ENCODE assay signal across 1 cellular context in the genomic region with DNA sequence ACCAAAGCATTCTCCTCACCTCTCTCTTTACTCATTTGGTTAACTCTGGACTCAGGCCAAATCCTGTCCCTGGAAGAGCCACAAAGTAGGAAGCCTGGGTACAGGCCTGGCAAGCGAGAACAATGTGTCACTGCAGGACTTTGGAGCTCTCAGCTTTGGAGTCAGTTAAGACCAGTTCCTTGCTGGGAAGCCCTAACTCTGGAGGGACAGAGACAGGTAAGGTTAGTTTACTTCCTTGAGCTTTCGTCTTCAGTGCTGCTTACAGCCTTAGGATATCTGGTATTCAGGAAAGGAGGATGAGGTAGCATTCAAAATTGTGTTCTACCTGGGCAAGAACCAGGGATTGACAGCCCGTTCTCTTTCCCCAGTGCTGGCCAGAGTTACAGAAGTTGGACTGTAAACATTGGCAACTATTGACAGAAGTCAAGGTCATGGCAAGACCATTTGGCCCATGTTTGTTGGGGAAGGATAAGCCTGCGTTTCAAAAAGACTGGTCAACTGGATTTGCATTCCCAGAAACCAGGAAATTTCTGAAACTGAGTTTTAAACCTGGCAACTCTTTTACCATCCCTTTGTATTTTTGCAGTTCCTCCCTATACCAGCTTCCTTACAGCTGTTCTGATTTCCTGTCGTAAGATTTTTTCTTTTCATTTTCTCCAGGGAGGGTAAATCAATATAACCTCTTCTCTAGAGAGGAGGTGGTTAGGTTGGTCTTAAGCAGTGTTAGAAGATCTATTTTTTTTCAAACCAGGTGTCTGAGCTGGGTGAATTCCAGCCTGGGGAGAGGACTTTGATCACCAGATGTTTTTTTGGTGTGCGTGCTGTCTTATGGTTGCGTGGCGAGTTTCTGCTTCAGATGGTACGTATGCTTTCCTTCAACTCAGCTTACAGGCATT.
TF ChIP-seq lines count a peak whose summit lies in the region.

A gene with protein sequence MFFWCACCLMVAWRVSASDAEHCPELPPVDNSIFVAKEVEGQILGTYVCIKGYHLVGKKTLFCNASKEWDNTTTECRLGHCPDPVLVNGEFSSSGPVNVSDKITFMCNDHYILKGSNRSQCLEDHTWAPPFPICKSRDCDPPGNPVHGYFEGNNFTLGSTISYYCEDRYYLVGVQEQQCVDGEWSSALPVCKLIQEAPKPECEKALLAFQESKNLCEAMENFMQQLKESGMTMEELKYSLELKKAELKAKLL (plus strand): TSS at position 130 of the 896 bp plus-strand sequence. CDS start 672 bp downstream, at position 802.

TF ChIP-seq in HepG2, 621 proteins besides CTCF, POLR2A, EP300 and RAD21 (continued from another document and continues in another):
- TF ChIP-seq, protein P1, sequence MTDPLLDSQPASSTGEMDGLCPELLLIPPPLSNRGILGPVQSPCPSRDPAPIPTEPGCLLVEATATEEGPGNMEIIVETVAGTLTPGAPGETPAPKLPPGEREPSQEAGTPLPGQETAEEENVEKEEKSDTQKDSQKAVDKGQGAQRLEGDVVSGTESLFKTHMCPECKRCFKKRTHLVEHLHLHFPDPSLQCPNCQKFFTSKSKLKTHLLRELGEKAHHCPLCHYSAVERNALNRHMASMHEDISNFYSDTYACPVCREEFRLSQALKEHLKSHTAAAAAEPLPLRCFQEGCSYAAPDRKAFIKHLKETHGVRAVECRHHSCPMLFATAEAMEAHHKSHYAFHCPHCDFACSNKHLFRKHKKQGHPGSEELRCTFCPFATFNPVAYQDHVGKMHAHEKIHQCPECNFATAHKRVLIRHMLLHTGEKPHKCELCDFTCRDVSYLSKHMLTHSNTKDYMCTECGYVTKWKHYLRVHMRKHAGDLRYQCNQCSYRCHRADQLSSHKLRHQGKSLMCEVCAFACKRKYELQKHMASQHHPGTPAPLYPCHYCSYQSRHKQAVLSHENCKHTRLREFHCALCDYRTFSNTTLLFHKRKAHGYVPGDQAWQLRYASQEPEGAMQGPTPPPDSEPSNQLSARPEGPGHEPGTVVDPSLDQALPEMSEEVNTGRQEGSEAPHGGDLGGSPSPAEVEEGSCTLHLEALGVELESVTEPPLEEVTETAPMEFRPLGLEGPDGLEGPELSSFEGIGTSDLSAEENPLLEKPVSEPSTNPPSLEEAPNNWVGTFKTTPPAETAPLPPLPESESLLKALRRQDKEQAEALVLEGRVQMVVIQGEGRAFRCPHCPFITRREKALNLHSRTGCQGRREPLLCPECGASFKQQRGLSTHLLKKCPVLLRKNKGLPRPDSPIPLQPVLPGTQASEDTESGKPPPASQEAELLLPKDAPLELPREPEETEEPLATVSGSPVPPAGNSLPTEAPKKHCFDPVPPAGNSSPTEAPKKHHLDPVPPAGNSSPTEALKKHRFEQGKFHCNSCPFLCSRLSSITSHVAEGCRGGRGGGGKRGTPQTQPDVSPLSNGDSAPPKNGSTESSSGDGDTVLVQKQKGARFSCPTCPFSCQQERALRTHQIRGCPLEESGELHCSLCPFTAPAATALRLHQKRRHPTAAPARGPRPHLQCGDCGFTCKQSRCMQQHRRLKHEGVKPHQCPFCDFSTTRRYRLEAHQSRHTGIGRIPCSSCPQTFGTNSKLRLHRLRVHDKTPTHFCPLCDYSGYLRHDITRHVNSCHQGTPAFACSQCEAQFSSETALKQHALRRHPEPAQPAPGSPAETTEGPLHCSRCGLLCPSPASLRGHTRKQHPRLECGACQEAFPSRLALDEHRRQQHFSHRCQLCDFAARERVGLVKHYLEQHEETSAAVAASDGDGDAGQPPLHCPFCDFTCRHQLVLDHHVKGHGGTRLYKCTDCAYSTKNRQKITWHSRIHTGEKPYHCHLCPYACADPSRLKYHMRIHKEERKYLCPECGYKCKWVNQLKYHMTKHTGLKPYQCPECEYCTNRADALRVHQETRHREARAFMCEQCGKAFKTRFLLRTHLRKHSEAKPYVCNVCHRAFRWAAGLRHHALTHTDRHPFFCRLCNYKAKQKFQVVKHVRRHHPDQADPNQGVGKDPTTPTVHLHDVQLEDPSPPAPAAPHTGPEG (CRISPR knock-in tag; IDR thresholded peaks at IDR 0.05) = no peak
- TF ChIP-seq, protein P2, sequence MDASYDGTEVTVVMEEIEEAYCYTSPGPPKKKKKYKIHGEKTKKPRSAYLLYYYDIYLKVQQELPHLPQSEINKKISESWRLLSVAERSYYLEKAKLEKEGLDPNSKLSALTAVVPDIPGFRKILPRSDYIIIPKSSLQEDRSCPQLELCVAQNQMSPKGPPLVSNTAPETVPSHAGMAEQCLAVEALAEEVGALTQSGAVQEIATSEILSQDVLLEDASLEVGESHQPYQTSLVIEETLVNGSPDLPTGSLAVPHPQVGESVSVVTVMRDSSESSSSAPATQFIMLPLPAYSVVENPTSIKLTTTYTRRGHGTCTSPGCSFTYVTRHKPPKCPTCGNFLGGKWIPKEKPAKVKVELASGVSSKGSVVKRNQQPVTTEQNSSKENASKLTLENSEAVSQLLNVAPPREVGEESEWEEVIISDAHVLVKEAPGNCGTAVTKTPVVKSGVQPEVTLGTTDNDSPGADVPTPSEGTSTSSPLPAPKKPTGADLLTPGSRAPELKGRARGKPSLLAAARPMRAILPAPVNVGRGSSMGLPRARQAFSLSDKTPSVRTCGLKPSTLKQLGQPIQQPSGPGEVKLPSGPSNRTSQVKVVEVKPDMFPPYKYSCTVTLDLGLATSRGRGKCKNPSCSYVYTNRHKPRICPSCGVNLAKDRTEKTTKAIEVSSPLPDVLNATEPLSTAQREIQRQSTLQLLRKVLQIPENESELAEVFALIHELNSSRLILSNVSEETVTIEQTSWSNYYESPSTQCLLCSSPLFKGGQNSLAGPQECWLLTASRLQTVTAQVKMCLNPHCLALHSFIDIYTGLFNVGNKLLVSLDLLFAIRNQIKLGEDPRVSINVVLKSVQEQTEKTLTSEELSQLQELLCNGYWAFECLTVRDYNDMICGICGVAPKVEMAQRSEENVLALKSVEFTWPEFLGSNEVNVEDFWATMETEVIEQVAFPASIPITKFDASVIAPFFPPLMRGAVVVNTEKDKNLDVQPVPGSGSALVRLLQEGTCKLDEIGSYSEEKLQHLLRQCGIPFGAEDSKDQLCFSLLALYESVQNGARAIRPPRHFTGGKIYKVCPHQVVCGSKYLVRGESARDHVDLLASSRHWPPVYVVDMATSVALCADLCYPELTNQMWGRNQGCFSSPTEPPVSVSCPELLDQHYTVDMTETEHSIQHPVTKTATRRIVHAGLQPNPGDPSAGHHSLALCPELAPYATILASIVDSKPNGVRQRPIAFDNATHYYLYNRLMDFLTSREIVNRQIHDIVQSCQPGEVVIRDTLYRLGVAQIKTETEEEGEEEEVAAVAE (CRISPR knock-in tag; IDR thresholded peaks at IDR 0.05; ENCODE audit: borderline replicate concordance) = no peak; the same call in 1 of the 2 replicates
- no peak; the same call in 1 of the 2 replicates for TF ChIP-seq KMT2A (CRISPR knock-in tag; IDR thresholded peaks at IDR 0.05)
- TF ChIP-seq, protein P3, sequence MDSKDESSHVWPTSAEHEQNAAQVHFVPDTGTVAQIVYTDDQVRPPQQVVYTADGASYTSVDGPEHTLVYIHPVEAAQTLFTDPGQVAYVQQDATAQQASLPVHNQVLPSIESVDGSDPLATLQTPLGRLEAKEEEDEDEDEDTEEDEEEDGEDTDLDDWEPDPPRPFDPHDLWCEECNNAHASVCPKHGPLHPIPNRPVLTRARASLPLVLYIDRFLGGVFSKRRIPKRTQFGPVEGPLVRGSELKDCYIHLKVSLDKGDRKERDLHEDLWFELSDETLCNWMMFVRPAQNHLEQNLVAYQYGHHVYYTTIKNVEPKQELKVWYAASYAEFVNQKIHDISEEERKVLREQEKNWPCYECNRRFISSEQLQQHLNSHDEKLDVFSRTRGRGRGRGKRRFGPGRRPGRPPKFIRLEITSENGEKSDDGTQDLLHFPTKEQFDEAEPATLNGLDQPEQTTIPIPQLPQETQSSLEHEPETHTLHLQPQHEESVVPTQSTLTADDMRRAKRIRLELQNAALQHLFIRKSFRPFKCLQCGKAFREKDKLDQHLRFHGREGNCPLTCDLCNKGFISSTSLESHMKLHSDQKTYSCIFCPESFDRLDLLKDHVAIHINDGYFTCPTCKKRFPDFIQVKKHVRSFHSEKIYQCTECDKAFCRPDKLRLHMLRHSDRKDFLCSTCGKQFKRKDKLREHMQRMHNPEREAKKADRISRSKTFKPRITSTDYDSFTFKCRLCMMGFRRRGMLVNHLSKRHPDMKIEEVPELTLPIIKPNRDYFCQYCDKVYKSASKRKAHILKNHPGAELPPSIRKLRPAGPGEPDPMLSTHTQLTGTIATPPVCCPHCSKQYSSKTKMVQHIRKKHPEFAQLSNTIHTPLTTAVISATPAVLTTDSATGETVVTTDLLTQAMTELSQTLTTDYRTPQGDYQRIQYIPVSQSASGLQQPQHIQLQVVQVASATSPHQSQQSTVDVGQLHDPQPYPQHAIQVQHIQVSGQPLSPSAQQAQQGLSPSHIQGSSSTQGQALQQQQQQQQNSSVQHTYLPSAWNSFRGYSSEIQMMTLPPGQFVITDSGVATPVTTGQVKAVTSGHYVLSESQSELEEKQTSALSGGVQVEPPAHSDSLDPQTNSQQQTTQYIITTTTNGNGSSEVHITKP (CRISPR knock-in tag; IDR thresholded peaks at IDR 0.05; ENCODE audit: low read depth) = peak; percentile 75; the same call in 1 of the 2 replicates
- TF ChIP-seq, protein P4, sequence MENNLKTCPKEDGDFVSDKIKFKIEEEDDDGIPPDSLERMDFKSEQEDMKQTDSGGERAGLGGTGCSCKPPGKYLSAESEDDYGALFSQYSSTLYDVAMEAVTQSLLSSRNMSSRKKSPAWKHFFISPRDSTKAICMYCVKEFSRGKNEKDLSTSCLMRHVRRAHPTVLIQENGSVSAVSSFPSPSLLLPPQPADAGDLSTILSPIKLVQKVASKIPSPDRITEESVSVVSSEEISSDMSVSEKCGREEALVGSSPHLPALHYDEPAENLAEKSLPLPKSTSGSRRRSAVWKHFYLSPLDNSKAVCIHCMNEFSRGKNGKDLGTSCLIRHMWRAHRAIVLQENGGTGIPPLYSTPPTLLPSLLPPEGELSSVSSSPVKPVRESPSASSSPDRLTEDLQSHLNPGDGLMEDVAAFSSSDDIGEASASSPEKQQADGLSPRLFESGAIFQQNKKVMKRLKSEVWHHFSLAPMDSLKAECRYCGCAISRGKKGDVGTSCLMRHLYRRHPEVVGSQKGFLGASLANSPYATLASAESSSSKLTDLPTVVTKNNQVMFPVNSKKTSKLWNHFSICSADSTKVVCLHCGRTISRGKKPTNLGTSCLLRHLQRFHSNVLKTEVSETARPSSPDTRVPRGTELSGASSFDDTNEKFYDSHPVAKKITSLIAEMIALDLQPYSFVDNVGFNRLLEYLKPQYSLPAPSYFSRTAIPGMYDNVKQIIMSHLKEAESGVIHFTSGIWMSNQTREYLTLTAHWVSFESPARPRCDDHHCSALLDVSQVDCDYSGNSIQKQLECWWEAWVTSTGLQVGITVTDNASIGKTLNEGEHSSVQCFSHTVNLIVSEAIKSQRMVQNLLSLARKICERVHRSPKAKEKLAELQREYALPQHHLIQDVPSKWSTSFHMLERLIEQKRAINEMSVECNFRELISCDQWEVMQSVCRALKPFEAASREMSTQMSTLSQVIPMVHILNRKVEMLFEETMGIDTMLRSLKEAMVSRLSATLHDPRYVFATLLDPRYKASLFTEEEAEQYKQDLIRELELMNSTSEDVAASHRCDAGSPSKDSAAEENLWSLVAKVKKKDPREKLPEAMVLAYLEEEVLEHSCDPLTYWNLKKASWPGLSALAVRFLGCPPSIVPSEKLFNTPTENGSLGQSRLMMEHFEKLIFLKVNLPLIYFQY (CRISPR knock-in tag; IDR thresholded peaks at IDR 0.05; ENCODE audit: borderline replicate concordance) = 0 out of 2 replicates have a peak, but pooled peaks have one; percentile 44
- TF ChIP-seq DR1 (CRISPR knock-in tag; IDR thresholded peaks at IDR 0.05) = 0 out of 2 replicates have a peak, but pooled peaks have one; percentile 44
- peak; percentile 92 for TF ChIP-seq NCOA2 (CRISPR knock-in tag; IDR thresholded peaks at IDR 0.05)
- no peak for TF ChIP-seq EEA1 (CRISPR knock-in tag; IDR thresholded peaks at IDR 0.05; ENCODE audit: borderline replicate concordance)
- TF ChIP-seq PHB2 (IDR thresholded peaks at IDR 0.05; ENCODE audit: partially characterized antibody) = no peak
- TF ChIP-seq ZNF484 (CRISPR knock-in tag; IDR thresholded peaks at IDR 0.05; ENCODE audit: borderline replicate concordance, low read depth) = no peak
- TF ChIP-seq ZNF232 (CRISPR knock-in tag; IDR thresholded peaks at IDR 0.05; ENCODE audit: borderline replicate concordance) = peak; percentile 36; the same call in 1 of the 2 replicates
- peak; percentile 93; the same call in 1 of the 2 replicates for TF ChIP-seq NFKBIZ (CRISPR knock-in tag; IDR thresholded peaks at IDR 0.05)
- peak; percentile 93; the same call in 1 of the 2 replicates for TF ChIP-seq FOXK1 (CRISPR knock-in tag; IDR thresholded peaks at IDR 0.05; ENCODE audit: borderline replicate concordance, low read depth)
- no peak for TF ChIP-seq MZF1 (CRISPR knock-in tag; IDR thresholded peaks at IDR 0.05; ENCODE audit: borderline replicate concordance)
- peak; percentile 67; the same call in 1 of the 2 replicates for TF ChIP-seq YEATS4 (CRISPR knock-in tag; IDR thresholded peaks at IDR 0.05; ENCODE audit: borderline replicate concordance)
- TF ChIP-seq KDM6A (CRISPR knock-in tag; IDR thresholded peaks at IDR 0.05; ENCODE audit: low read depth) = peak; percentile 99
- TF ChIP-seq NFYB (CRISPR knock-in tag; IDR thresholded peaks at IDR 0.05) = no peak
- TF ChIP-seq PHF21A (CRISPR knock-in tag; IDR thresholded peaks at IDR 0.05) = peak; percentile 76; the same call in 1 of the 2 replicates
- TF ChIP-seq ZNF678 (CRISPR knock-in tag; IDR thresholded peaks at IDR 0.05) = 0 out of 2 replicates have a peak, but pooled peaks have one; percentile 44
- peak; percentile 43 for TF ChIP-seq TEAD3 (CRISPR knock-in tag; optimal IDR thresholded peaks at IDR 0.05; ENCODE audit: borderline replicate concordance)
- TF ChIP-seq SKI (IDR thresholded peaks at IDR 0.05; ENCODE audit: partially characterized antibody) = peak; percentile 66
- TF ChIP-seq ZBTB8A (CRISPR knock-in tag; IDR thresholded peaks at IDR 0.05; ENCODE audit: borderline replicate concordance, low read depth) = peak; percentile 25; the same call in 1 of the 2 replicates
- TF ChIP-seq CBFB (CRISPR knock-in tag; IDR thresholded peaks at IDR 0.05) = no peak; the same call in 1 of the 2 replicates
- TF ChIP-seq MYC (CRISPR knock-in tag; IDR thresholded peaks at IDR 0.05; ENCODE audit: borderline replicate concordance) = 0 out of 2 replicates have a peak, but pooled peaks have one; percentile 50
- TF ChIP-seq CCDC6 (CRISPR knock-in tag; IDR thresholded peaks at IDR 0.05) = no peak
- no peak for TF ChIP-seq ZFAT (CRISPR knock-in tag; conservative IDR thresholded peaks at IDR 0.05)
- peak; percentile 56 for TF ChIP-seq PHF8 (CRISPR knock-in tag; IDR thresholded peaks at IDR 0.05)
- peak; percentile 46; the same call in 1 of the 2 replicates for TF ChIP-seq ZNF205 (CRISPR knock-in tag; IDR thresholded peaks at IDR 0.05)
- TF ChIP-seq SOX13 (IDR thresholded peaks at IDR 0.05) = peak; percentile 51; the same call in 1 of the 2 replicates
- TF ChIP-seq SOX13 (CRISPR knock-in tag; conservative IDR thresholded peaks at IDR 0.05 in 1 of 2, IDR thresholded peaks at IDR 0.05 in 1 of 2) = peak in 1 of 2 experiments; percentile 81; a peak in 2 of 4 replicates
- peak; percentile 91 for TF ChIP-seq ISL2 (CRISPR knock-in tag; IDR thresholded peaks at IDR 0.05)
- peak; percentile 81; the same call in 1 of the 2 replicates for TF ChIP-seq ZSCAN9 (CRISPR knock-in tag; IDR thresholded peaks at IDR 0.05; ENCODE audit: borderline replicate concordance)
- no peak for TF ChIP-seq RBM39 (IDR thresholded peaks at IDR 0.05; ENCODE audit: low read depth, low read length, poor library complexity, severe bottlenecking)
- no peak for TF ChIP-seq ZC3H4 (CRISPR knock-in tag; IDR thresholded peaks at IDR 0.05; ENCODE audit: borderline replicate concordance)
